ENCODE assay signal across 8 cellular contexts in genomic region chr19:18044825-18045304, GRCh38. TPM values are rescaled to one million over a fixed set of nuclear protein-coding genes. Genes with fewer than 3 reads are reported as not detected.
DNase-seq lines count a peak whose midpoint lies in the region; TF ChIP-seq lines count a peak whose summit lies in the region.

No MANE protein-coding gene starts in this region.

- H3K9me2 ChIP-seq in GM23248 (ENCODE audit: insufficient read depth), result no peaks in the 10 kb centered on the region
- no peaks in the 10 kb centered on the region for H3K9me2 ChIP-seq in Loucy (replicated peaks; ENCODE audit: low read depth, low read length)

- DNase-seq in ELR (ENCODE audit: low read depth), result peak; percentile 54
- peak; percentile 86 for DNase-seq in GM23248
- peak; percentile 57 for DNase-seq in T-helper 22 cell (ENCODE audit: low read depth)
- peak; percentile 74 for DNase-seq in astrocyte of the hippocampus (ENCODE audit: low read depth, low spot score)
- peak; percentile 26 for DNase-seq in kidney glomerular epithelial cell (lab: John Stamatoyannopoulos, UW)
- peak; percentile 69 to 78 for DNase-seq in stimulated activated CD4-positive, alpha-beta T cell treated with anti-CD3 and anti-CD28 coated beads, Interleukin-1b, Interleukin-23, amount 100 ng/mL, for 4 hours (ENCODE audit: low read depth in 2 of 2)
- DNase-seq in cerebellar nuclear complex (lab: John Stamatoyannopoulos, UW), result no peak

- H3K27me3 ChIP-seq in GM23248 (replicated peaks; ENCODE audit: insufficient read depth) (no peaks in the 10 kb centered on the region), Loucy (ENCODE audit: insufficient read depth, low read length, poor library complexity, severe bottlenecking) (no peaks in the 10 kb centered on the region)

- peaks cover 21% of the 10 kb centered on the region for H3F3A ChIP-seq in GM23248 (ENCODE audit: insufficient read depth)
- H3F3A ChIP-seq in Loucy (ENCODE audit: low read depth), result no peaks in the 10 kb centered on the region

- in situ Hi-C loops in GM23248 (cut with MboI), result no loop called here

- H3K9ac ChIP-seq in GM23248 (peak overlapping the region; percentile 71), Loucy (ENCODE audit: low read depth, low read length, poor library complexity, severe bottlenecking) (peak overlapping the region; percentile 64)

- peak overlapping the region; percentile 82 for H2AFZ ChIP-seq in GM23248
- H2AFZ ChIP-seq in Loucy (ENCODE audit: low read length), result peak overlapping the region; percentile 64

- 4% methylated on average over 12 of the region's 12 CpGs for WGBS in GM23248 (ENCODE audit: low coverage in 1 of 2, low lambda C conversion rate in 2 of 2, missing lambda C conversion rate in 2 of 2), 2 experiments

- H3K79me2 ChIP-seq in GM23248 (ENCODE audit: insufficient read depth), result no peaks in the 10 kb centered on the region
- H3K79me2 ChIP-seq in Loucy (ENCODE audit: insufficient read depth, low read length), result no peaks in the 10 kb centered on the region

- H3K4me1 ChIP-seq in GM23248 (ENCODE audit: insufficient read depth) (peaks cover 15% of the 10 kb centered on the region), Loucy (ENCODE audit: insufficient read depth, low read length, poor library complexity, severe bottlenecking) (no peaks in the 10 kb centered on the region)

- H3K9me3 ChIP-seq in GM23248 (ENCODE audit: low read depth), result no peaks in the 10 kb centered on the region
- H3K9me3 ChIP-seq in Loucy (ENCODE audit: insufficient read depth, low read depth, low read length), result no peaks in the 10 kb centered on the region

- H3K4me2 ChIP-seq in GM23248 (ENCODE audit: unreplicated experiment), result peak overlapping the region; percentile 93
- H3K4me2 ChIP-seq in Loucy (ENCODE audit: low read depth, low read length, poor library complexity, severe bottlenecking), result peak overlapping the region; percentile 61

- no peaks in the 10 kb centered on the region for H4K20me1 ChIP-seq in GM23248 (ENCODE audit: insufficient read depth)
- no peaks in the 10 kb centered on the region for H4K20me1 ChIP-seq in Loucy (ENCODE audit: insufficient read depth, low read length, poor library complexity, severe bottlenecking)

- H3K27ac ChIP-seq in GM23248, result peak overlapping the region; percentile 72

- H3K36me3 ChIP-seq in GM23248 (ENCODE audit: low read depth) (no peaks in the 10 kb centered on the region), Loucy (ENCODE audit: insufficient read depth, low read length) (no peaks in the 10 kb centered on the region)

- TF ChIP-seq CTCF in Loucy (conservative IDR thresholded peaks at IDR 0.05; ENCODE audit: low read length), result no peak

- peak overlapping the region; percentile 65 for H3K4me3 ChIP-seq in GM23248
- H3K4me3 ChIP-seq in Loucy (ENCODE audit: low read length, poor library complexity, severe bottlenecking), result peak overlapping the region; percentile 59

RNA-seq across cellular contexts. Expression of gene ARRDC2, which starts 36.9 kb away (rescaled TPM):
- total RNA-seq in GM23248 (2014; rRNA removed; shearing (Covaris generic)), result 15.9 and 19.7 TPM in 2 replicates
- 5.4 and 5.7 TPM in 2 replicates for polyA plus RNA-seq in GM23248 (2016; fragmentation: Nextera tagmentation; extraction: Ambion mirVana)

RNA-seq across cellular contexts. Expression of gene IL12RB1, which starts 41.9 kb away (rescaled TPM):
- total RNA-seq in GM23248 (2014; rRNA removed; shearing (Covaris generic)), result not detected in 2 replicates
- not detected in 2 replicates for polyA plus RNA-seq in GM23248 (2016; fragmentation: Nextera tagmentation; extraction: Ambion mirVana)

RNA-seq across cellular contexts. Expression of gene MAST3, which starts 52.7 kb away (rescaled TPM):
- 3.2 and 3.8 TPM in 2 replicates for total RNA-seq in GM23248 (2014; rRNA removed; shearing (Covaris generic))
- polyA plus RNA-seq in GM23248 (2016; fragmentation: Nextera tagmentation; extraction: Ambion mirVana), result 5.6 and 6.1 TPM in 2 replicates

Comparison
In these comparisons a context has a peak if more than half of its experiments do, and no peak if none do; other contexts are left out.
1. DNase-seq: peak in ELR (single experiment), GM23248 (single experiment), T-helper 22 cell (single experiment), astrocyte of the hippocampus (single experiment), kidney glomerular epithelial cell (single experiment) and stimulated activated CD4-positive, alpha-beta T cell treated with anti-CD3 and anti-CD28 coated beads, Interleukin-1b, Interleukin-23, amount 100 ng/mL, for 4 hours (2 of 2); none in cerebellar nuclear complex (0 of 2).